24 cellular contexts compared by ENCODE assay signal in genomic region chr5:130017173-130017572, GRCh38.
DNase-seq lines count a peak whose midpoint lies in the region; ATAC-seq and TF ChIP-seq lines count a peak whose summit lies in the region.
"Had no signal": no experiment of that assay in that cellular context is flagged by ENCODE, and none has a peak within 500 bp of the region (broad histone marks: within the 10 kb centered on the region; RNA-seq: fewer than 3 reads in every experiment).

No MANE protein-coding gene starts in this region.

- ATAC-seq in HG02970 (IDR thresholded peaks at IDR 0.05; ENCODE audit: low FRiP score, unreplicated experiment) (no peak), HG02981 (IDR thresholded peaks at IDR 0.05; ENCODE audit: unreplicated experiment) (no peak)
- ATAC-seq: A549, HCT116, Panc1 had no signal

- DNase-seq in Karpas-422 (peak; percentile 29), SK-N-MC (ENCODE audit: low read depth, low spot score) (no peak), fibroblast of peridontal ligament (ENCODE audit: extremely low read depth) (peak; percentile 14), osteoblast (ENCODE audit: insufficient read length, low spot score, missing footprints) (no peak), esophagus muscularis mucosa (ENCODE audit: extremely low spot score) (no peak), NCI-H2227 (lab: John Stamatoyannopoulos, UW; ENCODE audit: unreplicated experiment) (no peak)
- DNase-seq: AML-193; CD4-positive, alpha-beta T cell; DMS79; EL; IMR-90; KG1; MM.1S; NCI-H2029; NCI-H446 treated with DMSO at 0.1 percent for 48 hours; NCI-H69; SHP77 had no signal

- H3K4me3 ChIP-seq in Karpas-422 (ENCODE audit: low read length) (no peak overlapping the region), SK-N-MC (peak overlapping the region; percentile 22; the same call in 1 of the 2 replicates), osteoblast (ENCODE audit: insufficient read depth, low read length) (peak overlapping the region; percentile 56), esophagus muscularis mucosa (no peak overlapping the region)
- H3K4me3 ChIP-seq: A549; BLaER1 treated with 17β-estradiol and CSF1 and Interleukin-3, amounts not matched to agents 10 nM and 100 nM had no signal

- H4K20me1 ChIP-seq in Karpas-422 (ENCODE audit: insufficient read depth, low read depth, low read length) (no peaks in the 10 kb centered on the region), osteoblast (ENCODE audit: insufficient read depth, low read length) (no peaks in the 10 kb centered on the region)
- H4K20me1 ChIP-seq: BLaER1 treated with 17β-estradiol and CSF1 and Interleukin-3, amounts not matched to agents 10 nM and 100 nM had no signal

- H3K36me3 ChIP-seq in Karpas-422 (ENCODE audit: insufficient read depth, low read length): no peaks in the 10 kb centered on the region
- no peaks in the 10 kb centered on the region for H3K36me3 ChIP-seq in SK-N-MC (ENCODE audit: insufficient read depth, low read length)
- no peaks in the 10 kb centered on the region for H3K36me3 ChIP-seq in osteoblast (ENCODE audit: insufficient read depth, low read length)
- no peaks in the 10 kb centered on the region for H3K36me3 ChIP-seq in esophagus muscularis mucosa

- H3K4me2 ChIP-seq in Karpas-422 (ENCODE audit: low read depth, low read length, poor library complexity, severe bottlenecking): no peak overlapping the region
- H3K4me2 ChIP-seq in osteoblast (ENCODE audit: insufficient read depth, low read length): peak overlapping the region; percentile 66
- H3K4me2 ChIP-seq: A549; BLaER1 treated with 17β-estradiol and CSF1 and Interleukin-3, amounts not matched to agents 10 nM and 100 nM had no signal

- TF ChIP-seq POLR2A in esophagus muscularis mucosa (IDR thresholded peaks at IDR 0.05; ENCODE audit: low read depth): no peak

- H3K27me3 ChIP-seq in Karpas-422 (ENCODE audit: low read length): no peaks in the 10 kb centered on the region
- no peaks in the 10 kb centered on the region for H3K27me3 ChIP-seq in osteoblast (ENCODE audit: insufficient read depth, low read length)
- no peaks in the 10 kb centered on the region for H3K27me3 ChIP-seq in esophagus muscularis mucosa
- H3K27me3 ChIP-seq: BLaER1 treated with 17β-estradiol and CSF1 and Interleukin-3, amounts not matched to agents 10 nM and 100 nM had no signal

- H3K9ac ChIP-seq in Karpas-422 (ENCODE audit: low read length): no peak overlapping the region
- H3K9ac ChIP-seq in SK-N-MC (ENCODE audit: insufficient read length): no peak overlapping the region
- H3K9ac ChIP-seq: BLaER1 treated with 17β-estradiol and CSF1 and Interleukin-3, amounts not matched to agents 10 nM and 100 nM had no signal

- H3K27ac ChIP-seq in Karpas-422 (ENCODE audit: low read length): no peak overlapping the region
- no peak overlapping the region for H3K27ac ChIP-seq in SK-N-MC
- no peak overlapping the region for H3K27ac ChIP-seq in osteoblast (ENCODE audit: low read depth, low read length)
- no peak overlapping the region for H3K27ac ChIP-seq in esophagus muscularis mucosa (replicated peaks in 1 of 4)
- H3K27ac ChIP-seq: A549; BLaER1 treated with 17β-estradiol and CSF1 and Interleukin-3, amounts not matched to agents 10 nM and 100 nM; RWPE1 had no signal

- H3K9me3 ChIP-seq in Karpas-422 (ENCODE audit: low read length) (no peaks in the 10 kb centered on the region), SK-N-MC (ENCODE audit: low read depth, low read length) (no peaks in the 10 kb centered on the region), osteoblast (ENCODE audit: low read depth, low read length) (no peaks in the 10 kb centered on the region), esophagus muscularis mucosa (peaks cover 0 to 24% (median 0%) of the 10 kb centered on the region in 4 donors)
- H3K9me3 ChIP-seq: A549 had no signal

- H3K4me1 ChIP-seq in Karpas-422 (ENCODE audit: low read length): no peaks in the 10 kb centered on the region
- no peaks in the 10 kb centered on the region for H3K4me1 ChIP-seq in osteoblast (ENCODE audit: insufficient read depth, low read length)
- H3K4me1 ChIP-seq in esophagus muscularis mucosa: no peaks in the 10 kb centered on the region
- H3K4me1 ChIP-seq: A549; BLaER1 treated with 17β-estradiol and CSF1 and Interleukin-3, amounts not matched to agents 10 nM and 100 nM had no signal

- no peak overlapping the region for H2AFZ ChIP-seq in Karpas-422 (ENCODE audit: low read length)
- peak overlapping the region; percentile 62 for H2AFZ ChIP-seq in osteoblast (ENCODE audit: low read length)

- intact Hi-C loops in esophagus muscularis mucosa (cut with DNase I): no loop called here

- H3K79me2 ChIP-seq in Karpas-422 (ENCODE audit: low read length) (no peaks in the 10 kb centered on the region), osteoblast (ENCODE audit: insufficient read depth, low read length) (no peaks in the 10 kb centered on the region)

- TF ChIP-seq CTCF in osteoblast (IDR thresholded peaks at IDR 0.05; ENCODE audit: extremely low read depth, low read depth, low read length) (no peak), esophagus muscularis mucosa (IDR thresholded peaks at IDR 0.05) (no peak)

- 0 out of 2 replicates have a peak, but pooled peaks cover 4% of the 10 kb centered on the region for H3K9me2 ChIP-seq in Karpas-422 (replicated peaks; ENCODE audit: insufficient read depth, low read length)

- 63% methylated on average over 4 of the region's 4 CpGs for WGBS in esophagus muscularis mucosa

- TF ChIP-seq EP300 in esophagus muscularis mucosa (IDR thresholded peaks at IDR 0.05): no peak

Comparison
In these comparisons a context has a peak if more than half of its experiments do, and no peak if none do; other contexts are left out.
1. DNase-seq: peak in Karpas-422 (single experiment) and fibroblast of peridontal ligament (single experiment); none in SK-N-MC (single experiment), osteoblast (single experiment), esophagus muscularis mucosa (single experiment) and NCI-H2227 (single experiment).
2. H3K4me3 ChIP-seq: peak in SK-N-MC (single experiment) and osteoblast (single experiment); none in Karpas-422 (single experiment) and esophagus muscularis mucosa (0 of 4).